10 cellular contexts compared by ENCODE assay signal in genomic region chr1:84146375-84147032, GRCh38. TPM values are rescaled to one million over a fixed set of nuclear protein-coding genes. Genes with fewer than 3 reads are reported as not detected.
DNase-seq lines count a peak whose midpoint lies in the region; ATAC-seq and TF ChIP-seq lines count a peak whose summit lies in the region.
"Had no signal": no experiment of that assay in that cellular context is flagged by ENCODE, and none has a peak within 500 bp of the region (broad histone marks: within the 10 kb centered on the region; RNA-seq: fewer than 3 reads in every experiment).

No MANE protein-coding gene starts in this region.

- H3K4me3 ChIP-seq in SJSA1 (no peak overlapping the region; the same call in 1 of the 2 replicates), fibroblast of mammary gland (ENCODE audit: control insufficient read depth, low read depth, low read length) (no peak overlapping the region), upper lobe of right lung (peak overlapping the region; percentile 34)

- H3K27me3 ChIP-seq in SJSA1 (replicated peaks) (no peaks in the 10 kb centered on the region), upper lobe of right lung (no peaks in the 10 kb centered on the region)

- TF ChIP-seq CTCF in fibroblast of mammary gland (conservative IDR thresholded peaks at IDR 0.05; ENCODE audit: control insufficient read depth, insufficient read depth, low read depth, low read length) (no peak), upper lobe of right lung (IDR thresholded peaks at IDR 0.05) (no peak)

- H3K4me3 Mint-ChIP-seq in activated naive CD4-positive, alpha-beta T cell treated with anti-CD3 and anti-CD28 coated beads, Interleukin-2, amount 50 U/mL, for 24 hours: peak overlapping the region; percentile 97

- peaks cover 5% of the 10 kb centered on the region for H3K9me3 Mint-ChIP-seq in activated naive CD4-positive, alpha-beta T cell treated with anti-CD3 and anti-CD28 coated beads, Interleukin-2, amount 50 U/mL, for 24 hours

- H3K27ac Mint-ChIP-seq in activated naive CD4-positive, alpha-beta T cell treated with anti-CD3 and anti-CD28 coated beads, Interleukin-2, amount 50 U/mL, for 24 hours: peak overlapping the region; percentile 96

- H3K4me1 ChIP-seq in SJSA1 (replicated peaks) (peaks cover 28% of the 10 kb centered on the region), upper lobe of right lung (peaks cover 12% of the 10 kb centered on the region)

- H3K27me3 Mint-ChIP-seq in activated naive CD4-positive, alpha-beta T cell treated with anti-CD3 and anti-CD28 coated beads, Interleukin-2, amount 50 U/mL, for 24 hours: no peaks in the 10 kb centered on the region

- DNase-seq in activated naive CD4-positive, alpha-beta T cell treated with Interleukin-2 at 50 U/mL for 16 hours: no peak
- DNase-seq in SJSA1 (ENCODE audit: low read depth in 1 of 2, low spot score in 2 of 2) (peak in 1 of 2 experiments; percentile 63), fibroblast of mammary gland (ENCODE audit: low read depth) (peak; percentile 71), upper lobe of right lung (no peak), SK-N-DZ (ENCODE audit: low spot score) (no peak), substantia nigra (lab: John Stamatoyannopoulos, UW) (no peak)
- no peak for DNase-seq in stimulated activated naive CD4-positive, alpha-beta T cell treated with Interleukin-2 at 50 U/mL for 16 hours (lab: John Stamatoyannopoulos, UW)
- DNase-seq: DMS 273 treated with DMSO at 0.1 percent for 48 hours had no signal

- peaks cover 70% of the 10 kb centered on the region for H3K4me1 Mint-ChIP-seq in activated naive CD4-positive, alpha-beta T cell treated with anti-CD3 and anti-CD28 coated beads, Interleukin-2, amount 50 U/mL, for 24 hours

- H3K36me3 ChIP-seq in SJSA1: no peaks in the 10 kb centered on the region
- H3K36me3 ChIP-seq in upper lobe of right lung: no peaks in the 10 kb centered on the region

- intact Hi-C loops in upper lobe of right lung (cut with DNase I): no loop called here

- H3K36me3 Mint-ChIP-seq in activated naive CD4-positive, alpha-beta T cell treated with anti-CD3 and anti-CD28 coated beads, Interleukin-2, amount 50 U/mL, for 24 hours: peaks cover 6% of the 10 kb centered on the region

- no peak for ATAC-seq in upper lobe of right lung

- H3K27ac ChIP-seq in SJSA1: peak overlapping the region; percentile 45
- H3K27ac ChIP-seq in upper lobe of right lung: no peak overlapping the region
- no peak overlapping the region for H3K27ac ChIP-seq in substantia nigra (ENCODE audit: low read depth, low read length, poor library complexity, severe bottlenecking)
- H3K27ac ChIP-seq: epithelial cell of prostate had no signal

- H3K9me3 ChIP-seq in SJSA1 (replicated peaks) (no peaks in the 10 kb centered on the region), upper lobe of right lung (no peaks in the 10 kb centered on the region)

RNA-seq across cellular contexts. Expression of gene PRKACB, which starts 2.4 kb away (rescaled TPM):
- 48.7 and 51.7 TPM in 2 replicates for total RNA-seq in SJSA1 (2014; rRNA removed; shearing (Covaris generic))
- total RNA-seq in upper lobe of right lung: 31.9 TPM
- 8.3 and 8.5 TPM in 2 replicates for polyA plus RNA-seq in SK-N-DZ (2014; cell fraction: cytosol; rRNA removed)
- 5.0 and 6.5 TPM in 2 replicates for polyA plus RNA-seq in SK-N-DZ (2014; cell fraction: nucleus; rRNA removed)
